Comparison of ENCODE assay signal across 1 cellular context in the genomic region with DNA sequence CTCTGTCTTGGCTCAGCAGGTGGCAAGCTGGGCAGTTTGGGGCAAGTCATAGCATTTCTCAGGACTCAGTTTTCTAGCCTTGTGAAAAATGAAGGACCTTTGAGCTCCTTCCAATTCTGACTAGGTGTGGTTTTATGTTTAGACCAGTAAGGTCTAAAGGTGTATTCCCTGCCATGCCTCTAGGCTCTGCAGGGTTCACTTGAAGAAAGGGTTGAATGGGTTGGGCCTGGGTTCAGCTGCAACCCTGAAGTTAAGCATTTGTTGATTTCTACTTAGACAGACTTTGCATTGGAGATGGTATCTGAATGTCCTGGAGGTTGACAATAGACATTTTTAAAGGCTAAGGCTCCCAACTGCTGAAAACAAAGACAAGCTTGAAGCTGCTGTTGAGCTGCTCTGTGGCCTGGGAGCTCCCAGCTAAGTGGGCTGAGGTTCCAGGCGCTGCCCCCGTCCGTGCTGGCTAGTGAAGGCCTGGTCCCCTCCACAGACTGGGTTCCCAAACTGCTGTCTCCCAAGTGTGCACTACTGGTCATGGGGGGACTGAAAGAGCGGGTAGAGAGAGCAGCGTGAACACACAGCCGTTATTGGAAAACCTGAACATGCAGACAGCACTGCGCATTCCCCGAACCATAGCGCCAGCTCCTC.
TF ChIP-seq lines count a peak whose summit lies in the region.

No MANE protein-coding gene starts in this region.

TF ChIP-seq in HepG2, 621 proteins besides CTCF, POLR2A, EP300 and RAD21:
- no peak for TF ChIP-seq GTF3A (CRISPR knock-in tag; conservative IDR thresholded peaks at IDR 0.05)
- TF ChIP-seq SNRNP70 (IDR thresholded peaks at IDR 0.05; ENCODE audit: low read depth, low read length), result no peak
- no peak for TF ChIP-seq NFKB2 (CRISPR knock-in tag; IDR thresholded peaks at IDR 0.05; ENCODE audit: borderline replicate concordance)
- no peak for TF ChIP-seq ATF7 (IDR thresholded peaks at IDR 0.05)
- TF ChIP-seq ATF7 (CRISPR knock-in tag; IDR thresholded peaks at IDR 0.05), result no peak
- no peak for TF ChIP-seq ZNF652 (CRISPR knock-in tag; IDR thresholded peaks at IDR 0.05; ENCODE audit: borderline replicate concordance, low read depth)
- no peak for TF ChIP-seq PRPF4 (IDR thresholded peaks at IDR 0.05; ENCODE audit: low read depth, low read length, poor library complexity, severe bottlenecking)
- TF ChIP-seq ZNF598 (CRISPR knock-in tag; IDR thresholded peaks at IDR 0.05; ENCODE audit: borderline replicate concordance), result no peak
- no peak for TF ChIP-seq RARA (CRISPR knock-in tag; IDR thresholded peaks at IDR 0.05)
- no peak for TF ChIP-seq TOPORS (CRISPR knock-in tag; IDR thresholded peaks at IDR 0.05)
- TF ChIP-seq IRF2 (CRISPR knock-in tag; IDR thresholded peaks at IDR 0.05), result no peak
- no peak for TF ChIP-seq ZNF432 (CRISPR knock-in tag; IDR thresholded peaks at IDR 0.05; ENCODE audit: borderline replicate concordance)
- no peak for TF ChIP-seq JDP2 (CRISPR knock-in tag; IDR thresholded peaks at IDR 0.05; ENCODE audit: borderline replicate concordance)
- TF ChIP-seq, protein P1, sequence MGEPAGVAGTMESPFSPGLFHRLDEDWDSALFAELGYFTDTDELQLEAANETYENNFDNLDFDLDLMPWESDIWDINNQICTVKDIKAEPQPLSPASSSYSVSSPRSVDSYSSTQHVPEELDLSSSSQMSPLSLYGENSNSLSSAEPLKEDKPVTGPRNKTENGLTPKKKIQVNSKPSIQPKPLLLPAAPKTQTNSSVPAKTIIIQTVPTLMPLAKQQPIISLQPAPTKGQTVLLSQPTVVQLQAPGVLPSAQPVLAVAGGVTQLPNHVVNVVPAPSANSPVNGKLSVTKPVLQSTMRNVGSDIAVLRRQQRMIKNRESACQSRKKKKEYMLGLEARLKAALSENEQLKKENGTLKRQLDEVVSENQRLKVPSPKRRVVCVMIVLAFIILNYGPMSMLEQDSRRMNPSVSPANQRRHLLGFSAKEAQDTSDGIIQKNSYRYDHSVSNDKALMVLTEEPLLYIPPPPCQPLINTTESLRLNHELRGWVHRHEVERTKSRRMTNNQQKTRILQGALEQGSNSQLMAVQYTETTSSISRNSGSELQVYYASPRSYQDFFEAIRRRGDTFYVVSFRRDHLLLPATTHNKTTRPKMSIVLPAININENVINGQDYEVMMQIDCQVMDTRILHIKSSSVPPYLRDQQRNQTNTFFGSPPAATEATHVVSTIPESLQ (CRISPR knock-in tag; conservative IDR thresholded peaks at IDR 0.05), result no peak
- no peak for TF ChIP-seq XRCC5 (optimal IDR thresholded peaks at IDR 0.05; ENCODE audit: low read length)
- no peak for TF ChIP-seq TMF1 (CRISPR knock-in tag; IDR thresholded peaks at IDR 0.05; ENCODE audit: low read depth)
- TF ChIP-seq, protein P2, sequence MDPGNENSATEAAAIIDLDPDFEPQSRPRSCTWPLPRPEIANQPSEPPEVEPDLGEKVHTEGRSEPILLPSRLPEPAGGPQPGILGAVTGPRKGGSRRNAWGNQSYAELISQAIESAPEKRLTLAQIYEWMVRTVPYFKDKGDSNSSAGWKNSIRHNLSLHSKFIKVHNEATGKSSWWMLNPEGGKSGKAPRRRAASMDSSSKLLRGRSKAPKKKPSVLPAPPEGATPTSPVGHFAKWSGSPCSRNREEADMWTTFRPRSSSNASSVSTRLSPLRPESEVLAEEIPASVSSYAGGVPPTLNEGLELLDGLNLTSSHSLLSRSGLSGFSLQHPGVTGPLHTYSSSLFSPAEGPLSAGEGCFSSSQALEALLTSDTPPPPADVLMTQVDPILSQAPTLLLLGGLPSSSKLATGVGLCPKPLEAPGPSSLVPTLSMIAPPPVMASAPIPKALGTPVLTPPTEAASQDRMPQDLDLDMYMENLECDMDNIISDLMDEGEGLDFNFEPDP (CRISPR knock-in tag; conservative IDR thresholded peaks at IDR 0.05), result no peak
- no peak for TF ChIP-seq FOXA1 (IDR thresholded peaks at IDR 0.05)
- no peak for TF ChIP-seq FOXA1 (CRISPR knock-in tag; IDR thresholded peaks at IDR 0.05)
- no peak for TF ChIP-seq ZNF703 (CRISPR knock-in tag; IDR thresholded peaks at IDR 0.05; ENCODE audit: borderline replicate concordance)
- TF ChIP-seq RXRB (CRISPR knock-in tag; IDR thresholded peaks at IDR 0.05; ENCODE audit: borderline replicate concordance), result no peak
